ENCODE assay signal across 20 cellular contexts in the genomic region with DNA sequence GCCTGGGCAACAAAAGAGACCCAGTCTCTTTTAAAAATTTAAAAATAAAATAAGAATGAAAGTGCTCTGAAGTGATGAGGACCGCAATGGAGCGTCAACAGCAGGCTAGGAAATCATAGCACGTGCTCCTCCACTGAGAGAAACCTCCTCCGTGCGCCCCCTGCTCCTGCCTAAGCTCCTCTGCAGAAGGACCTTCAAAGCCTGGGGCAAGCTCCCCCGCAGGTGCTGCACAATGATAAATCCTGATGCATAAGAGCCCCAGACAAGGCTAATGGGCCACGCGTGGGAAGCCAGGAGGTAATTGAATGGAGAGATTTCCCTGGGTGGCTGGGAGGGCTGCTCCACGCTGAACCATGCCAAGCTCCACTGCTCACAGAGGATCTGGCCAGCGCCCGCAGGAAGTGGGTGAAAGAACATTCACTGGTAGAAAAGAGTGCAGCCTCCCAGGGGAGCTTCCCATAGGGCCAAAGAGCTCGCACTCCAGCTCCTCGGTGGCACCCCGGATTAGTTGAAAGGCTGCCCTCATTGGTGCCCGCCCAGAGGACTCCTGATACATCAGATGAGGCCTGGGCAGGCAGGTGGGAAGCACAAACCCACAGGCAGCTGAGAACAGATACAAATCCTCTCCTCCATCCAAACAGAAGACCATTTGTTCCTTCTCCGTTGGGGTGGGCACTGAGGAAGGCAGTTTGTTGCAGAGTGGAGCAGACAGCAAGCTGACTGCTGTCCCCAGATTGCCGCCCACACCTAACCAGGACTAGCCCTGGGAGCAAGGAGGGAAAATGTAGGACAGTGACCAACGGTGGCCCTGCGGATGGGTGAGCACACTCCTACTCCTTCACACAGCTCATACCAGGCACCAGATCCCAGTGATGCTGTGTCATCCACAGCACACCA. TPM values are rescaled to one million over a fixed set of nuclear protein-coding genes. Genes with fewer than 3 reads are reported as not detected.
DNase-seq lines count a peak whose midpoint lies in the region; ATAC-seq and TF ChIP-seq lines count a peak whose summit lies in the region.
"Had no signal": no experiment of that assay in that cellular context is flagged by ENCODE, and none has a peak within 500 bp of the region (broad histone marks: within the 10 kb centered on the region; RNA-seq: fewer than 3 reads in every experiment).

No MANE protein-coding gene starts in this region.

- H3K36me3 ChIP-seq in HUES48 (ENCODE audit: control insufficient read depth, insufficient read depth, low read length): no peaks in the 10 kb centered on the region
- H3K36me3 ChIP-seq in iPS-20b (ENCODE audit: insufficient read depth, low read depth, low read length): no peaks in the 10 kb centered on the region
- H3K36me3 ChIP-seq in spleen: no peaks in the 10 kb centered on the region
- H3K36me3 ChIP-seq: cardiac muscle cell, left ventricle myocardium inferior had no signal

- H3K27me3 Mint-ChIP-seq in HFFc6 (ENCODE audit: insufficient read depth): peaks cover 17% of the 10 kb centered on the region

- H3K27me3 ChIP-seq in HUES48 (ENCODE audit: control insufficient read depth, insufficient read depth, low read length): peaks cover 3% of the 10 kb centered on the region; the same call in 1 of the 2 replicates
- H3K27me3 ChIP-seq in iPS-20b (ENCODE audit: insufficient read depth, low read length): peaks cover 20% of the 10 kb centered on the region
- peaks cover 0 to 26% (median 0%) of the 10 kb centered on the region in 7 donors for H3K27me3 ChIP-seq in spleen (replicated peaks in 1 of 7)
- H3K27me3 ChIP-seq: cardiac muscle cell had no signal

- H3K4me3 ChIP-seq in HUES48 (ENCODE audit: low read depth, low read length) (no peak overlapping the region), iPS-20b (ENCODE audit: low read length) (no peak overlapping the region), spleen (no peak overlapping the region)
- H3K4me3 ChIP-seq: cardiac muscle cell, dorsolateral prefrontal cortex, left ventricle myocardium inferior had no signal

- H3K4me1 Mint-ChIP-seq in HFFc6 (ENCODE audit: low read depth): peaks cover 5% of the 10 kb centered on the region; the same call in 1 of the 2 replicates

- intact Hi-C loops in spleen (cut with DNase I; ENCODE audit: low total_unique reads): no loop called here

- ATAC-seq in GM19328 (IDR thresholded peaks at IDR 0.05; ENCODE audit: unreplicated experiment): no peak
- ATAC-seq: T-helper 17 cell had no signal

- WGBS in spleen, 5 donors: 84 to 88% (median 86%) methylated on average over 19 of the region's 19 CpGs

- no peaks in the 10 kb centered on the region for H3K9me3 ChIP-seq in HUES48 (ENCODE audit: control insufficient read depth, insufficient read depth, low read length)
- H3K9me3 ChIP-seq in iPS-20b (ENCODE audit: insufficient read depth, low read depth, low read length): no peaks in the 10 kb centered on the region
- H3K9me3 ChIP-seq in spleen: no peaks in the 10 kb centered on the region
- H3K9me3 ChIP-seq: left ventricle myocardium inferior had no signal

- DNase-seq in NCI-H2107 treated with DMSO at 0.1 percent for 48 hours (lab: John Stamatoyannopoulos, UW; ENCODE audit: unreplicated experiment): peak; percentile 55
- DNase-seq in NCI-H2107 (lab: John Stamatoyannopoulos, UW): no peak
- DNase-seq in spleen: peak; percentile 58
- no peak for DNase-seq in HFFc6
- DNase-seq in OCI-M2 (lab: John Stamatoyannopoulos, UW; ENCODE audit: unreplicated experiment): no peak
- DNase-seq: dorsolateral prefrontal cortex; foreskin melanocyte; left ventricle myocardium inferior; NCI-H187 treated with DMSO at 0.1 percent for 48 hours; NCI-H510A; SIG-M5; stimulated activated CD4-positive, alpha-beta T cell treated with anti-CD3 and anti-CD28 coated beads, Interleukin-1b, Interleukin-23, amount 100 ng/mL, for 48 hours; T-helper 17 cell had no signal

- H3K27ac ChIP-seq in HUES48 (ENCODE audit: low read depth, low read length): peak overlapping the region; percentile 9
- H3K27ac ChIP-seq in iPS-20b (ENCODE audit: low read length): no peak overlapping the region
- no peak overlapping the region for H3K27ac ChIP-seq in spleen
- H3K27ac ChIP-seq: C4-2B, cardiac muscle cell, left ventricle myocardium inferior had no signal

- TF ChIP-seq POLR2A in spleen (IDR thresholded peaks at IDR 0.05): no peak

- no peaks in the 10 kb centered on the region for H3K36me3 Mint-ChIP-seq in HFFc6 (ENCODE audit: low read depth)

- TF ChIP-seq CTCF in spleen (IDR thresholded peaks at IDR 0.05 in 8 of 11, conservative IDR thresholded peaks at IDR 0.05 in 3 of 11) (no peak), HFFc6 (IDR thresholded peaks at IDR 0.05) (no peak)

- no peak overlapping the region for H3K27ac Mint-ChIP-seq in HFFc6
- H3K27ac Mint-ChIP-seq: T-helper 17 cell had no signal

- H3K4me3 Mint-ChIP-seq in HFFc6: no peak overlapping the region
- H3K4me3 Mint-ChIP-seq: T-helper 17 cell had no signal

- no peak overlapping the region for H3K9ac ChIP-seq in HUES48 (ENCODE audit: low read depth, low read length)
- 0 out of 2 replicates have a peak overlapping the region, but pooled peaks have one; percentile 83 for H3K9ac ChIP-seq in iPS-20b (ENCODE audit: low read depth, low read length)

- peaks cover 37% of the 10 kb centered on the region for H3K4me1 ChIP-seq in HUES48 (ENCODE audit: control insufficient read depth, insufficient read depth, low read length)
- H3K4me1 ChIP-seq in iPS-20b (ENCODE audit: insufficient read depth, low read length): peaks cover 34% of the 10 kb centered on the region; the same call in 1 of the 2 replicates
- H3K4me1 ChIP-seq in spleen: peaks cover 5 to 34% (median 13%) of the 10 kb centered on the region in 6 donors

- no peaks in the 10 kb centered on the region for H3K9me3 Mint-ChIP-seq in HFFc6

RNA-seq across cellular contexts. Expression of gene CPN2, which starts 52.5 kb away (rescaled TPM):
- 1 to 10 TPM in 1 of 7 donors, under 1 TPM in 6; 0.26 to 4.4 (median 0.47) TPM for total RNA-seq in spleen
- polyA plus RNA-seq in spleen: 1 to 10 TPM; 1.0 to 1.7 (median 1.2) TPM
- total RNA-seq in HFFc6 (2021; fragmentation: NEBNext Ultra II Directional; extraction: Animal tissue kit (Norgen Biotek cat#: 25700)): under 1 TPM; 0.24 to 0.56 (median 0.35) TPM
- total RNA-seq: A172, dorsolateral prefrontal cortex, epithelial cell of proximal tubule, T-helper 17 cell had no signal

Comparison
In these comparisons a context has a peak if more than half of its experiments do, and no peak if none do; other contexts are left out.
1. DNase-seq: peak in NCI-H2107 treated with DMSO at 0.1 percent for 48 hours (single experiment) and spleen (single experiment); none in NCI-H2107 (single experiment), HFFc6 (single experiment) and OCI-M2 (single experiment).